In the genomic region with DNA sequence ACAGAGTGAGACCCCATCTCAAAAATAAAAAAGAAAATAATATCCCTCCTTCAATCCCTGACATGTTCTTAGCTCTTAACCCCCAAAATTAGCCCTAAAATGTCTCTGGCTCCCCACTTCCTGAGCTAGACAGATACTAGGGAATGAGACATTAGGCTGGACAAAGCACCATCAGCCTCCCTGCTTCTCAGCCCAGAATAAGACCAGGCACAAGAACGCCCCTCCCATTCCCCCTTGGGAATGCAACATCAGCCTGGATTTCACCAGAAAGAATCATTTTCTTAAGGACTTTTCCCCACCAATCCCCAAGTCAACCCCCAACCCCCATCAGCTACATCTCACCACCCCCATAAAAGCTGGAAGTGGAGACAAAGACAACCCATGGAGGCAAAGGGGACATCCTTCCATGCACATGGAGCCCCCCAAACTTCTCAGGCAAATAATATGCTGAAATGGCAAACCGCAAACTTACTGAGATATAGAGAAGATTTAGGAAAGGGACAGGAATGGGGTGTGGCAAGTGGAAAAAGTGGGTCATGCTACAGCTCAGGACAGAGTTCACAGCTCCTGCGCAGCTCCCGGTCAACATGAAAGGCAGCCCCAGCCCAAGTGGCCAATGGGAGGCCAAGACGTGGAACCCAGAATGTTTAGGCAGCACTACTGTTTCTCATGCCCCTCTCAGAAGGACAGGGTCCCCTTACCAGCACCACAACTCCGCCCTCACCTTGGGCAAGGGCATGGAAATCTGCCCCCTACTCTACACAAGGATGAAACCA, we compare ENCODE assay signal across 1 cellular context.
TF ChIP-seq lines count a peak whose summit lies in the region.

No MANE protein-coding gene starts in this region.

TF ChIP-seq in IMR-90, 13 proteins besides CTCF, POLR2A, EP300 and RAD21:
- TF ChIP-seq, protein P1, sequence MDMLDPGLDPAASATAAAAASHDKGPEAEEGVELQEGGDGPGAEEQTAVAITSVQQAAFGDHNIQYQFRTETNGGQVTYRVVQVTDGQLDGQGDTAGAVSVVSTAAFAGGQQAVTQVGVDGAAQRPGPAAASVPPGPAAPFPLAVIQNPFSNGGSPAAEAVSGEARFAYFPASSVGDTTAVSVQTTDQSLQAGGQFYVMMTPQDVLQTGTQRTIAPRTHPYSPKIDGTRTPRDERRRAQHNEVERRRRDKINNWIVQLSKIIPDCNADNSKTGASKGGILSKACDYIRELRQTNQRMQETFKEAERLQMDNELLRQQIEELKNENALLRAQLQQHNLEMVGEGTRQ (IDR thresholded peaks at IDR 0.05; ENCODE audit: low read depth, low read length): no peak
- no peak for TF ChIP-seq MAFK (IDR thresholded peaks at IDR 0.05; ENCODE audit: low read depth, low read length)
TF ChIP-seq in IMR-90: peak in this region for 0.
